Comparison of ENCODE assay signal across 1 cellular context in genomic region chr3:129558772-129559564, GRCh38.
TF ChIP-seq lines count a peak whose summit lies in the region.

No MANE protein-coding gene starts in this region.

TF ChIP-seq in A549, 52 proteins besides CTCF, POLR2A, EP300 and RAD21:
- TF ChIP-seq ZFP36 (IDR thresholded peaks at IDR 0.05; ENCODE audit: borderline replicate concordance, partially characterized antibody): peak; percentile 17
- TF ChIP-seq FOSL2 (IDR thresholded peaks at IDR 0.05): 0 out of 2 replicates have a peak, but pooled peaks have one; percentile 15
- TF ChIP-seq FOSL2 (CRISPR knock-in tag; IDR thresholded peaks at IDR 0.05): peak; percentile 57; the same call in 1 of the 2 replicates
- TF ChIP-seq SMC3 (IDR thresholded peaks at IDR 0.05): no peak
- 0 out of 2 replicates have a peak, but pooled peaks have one; percentile 33 for TF ChIP-seq MAX (IDR thresholded peaks at IDR 0.05)
- TF ChIP-seq KDM1A (IDR thresholded peaks at IDR 0.05; ENCODE audit: low read depth): 0 out of 2 replicates have a peak, but pooled peaks have one; percentile 55
